25 cellular contexts compared by ENCODE assay signal in the genomic region with DNA sequence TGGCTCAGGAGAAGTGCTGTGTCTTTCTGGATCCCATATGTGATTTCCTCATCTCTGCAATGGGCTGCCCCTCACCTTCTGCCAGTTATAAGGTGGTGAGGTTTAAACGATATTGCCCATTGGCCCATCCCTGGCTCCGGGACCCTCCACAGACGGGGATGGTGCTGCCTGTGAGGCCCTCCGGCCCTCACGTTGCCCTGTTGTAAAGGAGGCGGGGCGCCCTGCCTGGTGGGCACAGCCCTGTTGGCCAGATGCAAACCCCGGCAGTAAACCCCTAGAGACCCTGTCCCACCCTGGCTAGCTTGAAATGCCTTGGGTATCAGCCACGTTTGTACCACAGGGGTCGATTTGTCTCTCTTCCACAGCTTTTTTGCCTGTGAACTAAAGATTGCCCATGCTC. TPM values are rescaled to one million over a fixed set of nuclear protein-coding genes. Genes with fewer than 3 reads are reported as not detected.
DNase-seq lines count a peak whose midpoint lies in the region; ATAC-seq, FAIRE-seq and TF ChIP-seq lines count a peak whose summit lies in the region.
"Had no signal": no experiment of that assay in that cellular context is flagged by ENCODE, and none has a peak within 500 bp of the region (broad histone marks: within the 10 kb centered on the region; RNA-seq: fewer than 3 reads in every experiment).

No MANE protein-coding gene starts in this region.

- H3K14ac ChIP-seq in H1 (ENCODE audit: insufficient read length) (no peak overlapping the region), neuronal stem cell (ENCODE audit: low read length) (peak overlapping the region; percentile 72)

- TF ChIP-seq CTCF in RWPE1 (conservative IDR thresholded peaks at IDR 0.05; ENCODE audit: low read depth) (no peak), H1 (IDR thresholded peaks at IDR 0.05; ENCODE audit: control extremely low read depth in 1 of 3, insufficient read depth in 1 of 3, low read depth in 1 of 3, low read length in 3 of 3) (no peak), spleen (IDR thresholded peaks at IDR 0.05 in 8 of 11, conservative IDR thresholded peaks at IDR 0.05 in 3 of 11) (no peak)
- TF ChIP-seq CTCF in CD8-positive, alpha-beta T cell (IDR thresholded peaks at IDR 0.05), result no peak

- H3K27ac ChIP-seq in RWPE1 (peak overlapping the region; percentile 39), H1 (ENCODE audit: low read depth, low read length) (no peak overlapping the region), neuronal stem cell (replicated peaks; ENCODE audit: low read length) (no peak overlapping the region), spleen (no peak overlapping the region)
- no peak overlapping the region for H3K27ac ChIP-seq in CD8-positive, alpha-beta T cell (ENCODE audit: low read depth, low read length)
- H3K27ac ChIP-seq: BLaER1 had no signal

- no peak overlapping the region for H3K4me3 ChIP-seq in H1 (ENCODE audit: extremely low read depth in 1 of 4, insufficient read depth in 2 of 4, low read depth in 3 of 4, low read length in 4 of 4)
- H3K4me3 ChIP-seq in neuronal stem cell (ENCODE audit: low read length in 2 of 2), result no peak overlapping the region
- no peak overlapping the region for H3K4me3 ChIP-seq in spleen
- no peak overlapping the region for H3K4me3 ChIP-seq in CD8-positive, alpha-beta T cell (ENCODE audit: low read depth, low read length)
- H3K4me3 ChIP-seq: BLaER1 had no signal

- intact Hi-C loops in spleen (cut with DNase I; ENCODE audit: low total_unique reads), result no loop called here
- intact Hi-C loops in CD8-positive, alpha-beta T cell (cut with DNase I, micrococcal nuclease), result no loop called here

- H3K27me3 Mint-ChIP-seq in CD8-positive, alpha-beta T cell (ENCODE audit: low read depth), result peaks cover 13% of the 10 kb centered on the region

- no peak overlapping the region for H3K56ac ChIP-seq in H1 (replicated peaks; ENCODE audit: insufficient read length, low read depth, low read length)

- CTCF ChIA-PET in RWPE1 (lab: Yijun Ruan, JAX), result interaction anchor here (1.0 kb wide), 1 partner anchor 47 kb away, joined by 5 read pairs; no protein-coding TSS in a partner anchor
- CTCF ChIA-PET in H1 (lab: Charles Lee; ENCODE audit: partially characterized antibody), result interaction anchor here (0.9 to 4.1 kb wide), 11 partner anchors 24 to 169 kb away, joined by 3 to 20 read pairs (median 4); no protein-coding TSS in a partner anchor
- CTCF ChIA-PET in CD8-positive, alpha-beta T cell (lab: Charles Lee), result no interaction called here

- no peak overlapping the region for H2BK120ac ChIP-seq in H1 (replicated peaks; ENCODE audit: low read depth, low read length)
- no peak overlapping the region for H2BK120ac ChIP-seq in neuronal stem cell (ENCODE audit: low read depth, low read length)

- H3K4me2 ChIP-seq in H1 (ENCODE audit: insufficient read depth in 1 of 2, low read depth in 2 of 2, low read length in 2 of 2) (no peak overlapping the region), neuronal stem cell (ENCODE audit: insufficient read depth, low read length, poor library complexity, severe bottlenecking) (no peak overlapping the region)
- H3K4me2 ChIP-seq: BLaER1 had no signal

- peak overlapping the region; percentile 46; the same call in 1 of the 2 replicates for H2BK15ac ChIP-seq in H1 (ENCODE audit: low read length)
- no peak overlapping the region for H2BK15ac ChIP-seq in neuronal stem cell (ENCODE audit: low read length)

- no peaks in the 10 kb centered on the region for H3K36me3 Mint-ChIP-seq in CD8-positive, alpha-beta T cell
- H3K36me3 Mint-ChIP-seq: CD14-positive monocyte; CD4-positive, alpha-beta memory T cell; CD4-positive, CD25-positive, alpha-beta regulatory T cell had no signal

- no peaks in the 10 kb centered on the region for H3K23me2 ChIP-seq in H1 (ENCODE audit: low read depth, low read length)

- H4K8ac ChIP-seq in H1 (ENCODE audit: extremely low read depth, insufficient read depth, low read length) (no peak overlapping the region), neuronal stem cell (ENCODE audit: low read depth, low read length) (no peak overlapping the region)

- H2AFZ ChIP-seq in H1 (ENCODE audit: low read length), result no peak overlapping the region
- no peak overlapping the region for H2AFZ ChIP-seq in neuronal stem cell (ENCODE audit: low read length)

- DNase-seq in RWPE1 (ENCODE audit: low spot score) (no peak), H1 (ENCODE audit: low read depth in 1 of 2, low spot score in 2 of 2) (no peak), neuronal stem cell (ENCODE audit: low spot score) (no peak), spleen (peak; percentile 56), NCI-H1048 (lab: John Stamatoyannopoulos, UW) (no peak), ecto neural progenitor cell (ENCODE audit: low spot score) (no peak)
- DNase-seq in CD8-positive, alpha-beta T cell, result no peak
- DNase-seq: 8988T; ACHN; BE2C; C1 segment of cervical spinal cord; Caco-2; Calu3; CD4-positive, alpha-beta memory T cell; CD4-positive, CD25-positive, alpha-beta regulatory T cell; DMS79 treated with DMSO at 0.1 percent for 48 hours; GF-D8 had no signal

- H3K4me1 Mint-ChIP-seq in CD8-positive, alpha-beta T cell (ENCODE audit: low read depth), result no peaks in the 10 kb centered on the region
- H3K4me1 Mint-ChIP-seq: CD14-positive monocyte; CD4-positive, alpha-beta memory T cell; CD4-positive, CD25-positive, alpha-beta regulatory T cell had no signal

- no peaks in the 10 kb centered on the region for H3K9me3 Mint-ChIP-seq in CD8-positive, alpha-beta T cell
- H3K9me3 Mint-ChIP-seq: CD14-positive monocyte; CD4-positive, alpha-beta memory T cell; CD4-positive, CD25-positive, alpha-beta regulatory T cell had no signal

- TF ChIP-seq POLR2A in H1 (IDR thresholded peaks at IDR 0.05; ENCODE audit: control extremely low read depth in 1 of 2, low read depth in 2 of 2, low read length in 2 of 2), result no peak
- no peak for TF ChIP-seq POLR2A in spleen (IDR thresholded peaks at IDR 0.05)

- H3K9ac ChIP-seq in H1 (replicated peaks in 1 of 4; ENCODE audit: extremely low read depth in 1 of 4, low read depth in 3 of 4, low read length in 3 of 4) (no peak overlapping the region), neuronal stem cell (ENCODE audit: low read depth, low read length, poor library complexity) (no peak overlapping the region)
- H3K9ac ChIP-seq: BLaER1 had no signal

- no peak for FAIRE-seq in H1 (lab: Jason Lieb, UNC)
- FAIRE-seq: A204.1, D721Med, G401.6, GM12891, GM19239 had no signal

- H3K27me3 ChIP-seq in H1 (replicated peaks in 1 of 4; ENCODE audit: control insufficient read depth in 3 of 4, extremely low read depth in 1 of 4, insufficient read depth in 3 of 4, low read length in 3 of 4), result no peaks in the 10 kb centered on the region; a peak in 1 of 7 replicates
- peaks cover 0 to 13% (median 0%) of the 10 kb centered on the region in 3 experiments for H3K27me3 ChIP-seq in neuronal stem cell (ENCODE audit: control insufficient read depth in 3 of 3, insufficient read depth in 3 of 3, low read depth in 1 of 3, low read length in 3 of 3)
- H3K27me3 ChIP-seq in spleen (replicated peaks in 1 of 7), result peaks cover 0 to 23% (median 2%) of the 10 kb centered on the region in 7 donors
- H3K27me3 ChIP-seq in CD8-positive, alpha-beta T cell (ENCODE audit: insufficient read depth, low read length), result no peaks in the 10 kb centered on the region
- H3K27me3 ChIP-seq: BE2C had no signal

- no peak for TF ChIP-seq EP300 in H1 (IDR thresholded peaks at IDR 0.05; ENCODE audit: borderline replicate concordance in 1 of 2, low read depth in 2 of 2, low read length in 2 of 2)

- H3K79me2 ChIP-seq in H1 (ENCODE audit: control insufficient read depth in 1 of 2, insufficient read depth in 2 of 2, low read length in 2 of 2), result no peaks in the 10 kb centered on the region; a peak in 1 of 4 replicates

- peaks cover 2% of the 10 kb centered on the region; the same call in 1 of the 2 replicates for H3K79me1 ChIP-seq in H1 (ENCODE audit: low read depth, low read length)
- peaks cover 6% of the 10 kb centered on the region for H3K79me1 ChIP-seq in neuronal stem cell (ENCODE audit: low read depth, low read length)

- no peak overlapping the region for H2BK5ac ChIP-seq in H1 (ENCODE audit: low read depth, low read length)
- H2BK5ac ChIP-seq in neuronal stem cell (ENCODE audit: low read length), result peak overlapping the region; percentile 33

- WGBS in H1 (ENCODE audit: extremely low coverage in 1 of 2, insufficient coverage in 1 of 2, insufficient read length in 1 of 2, insufficient replicate concordance in 2 of 2, low coverage in 1 of 2, low lambda C conversion rate in 2 of 2, missing lambda C conversion rate in 1 of 2), 2 experiments, result 86% methylated on average over 10 of the region's 10 CpGs; no CpG with 5 or more reads in 1 of the 2 experiments
- WGBS in neuronal stem cell (ENCODE audit: extremely low coverage in 2 of 2, insufficient read length in 2 of 2, insufficient replicate concordance in 1 of 2), 2 donors, result no CpG with 5 or more reads among the region's 10 CpGs
- 61 to 84% (median 74%) methylated on average over 9 to 10 of the region's 10 CpGs for WGBS in spleen, 5 donors

- H2BK20ac ChIP-seq in H1 (ENCODE audit: low read length), result peak overlapping the region; percentile 48; the same call in 1 of the 2 replicates

- H2BK12ac ChIP-seq in H1 (ENCODE audit: low read depth, low read length) (no peak overlapping the region), neuronal stem cell (ENCODE audit: low read length) (no peak overlapping the region)

- H2AK5ac ChIP-seq in H1 (ENCODE audit: low read depth, low read length) (no peak overlapping the region), neuronal stem cell (ENCODE audit: low read depth, low read length) (peak overlapping the region; percentile 72)

- H3K36me3 ChIP-seq in H1 (ENCODE audit: control insufficient read depth in 2 of 4, insufficient read depth in 4 of 4, low read length in 3 of 4), result no peaks in the 10 kb centered on the region; a peak in 2 of 8 replicates
- H3K36me3 ChIP-seq in neuronal stem cell (replicated peaks in 1 of 2; ENCODE audit: control insufficient read depth in 2 of 2, insufficient read depth in 2 of 2, low read length in 2 of 2), result no peaks in the 10 kb centered on the region
- no peaks in the 10 kb centered on the region for H3K36me3 ChIP-seq in spleen
- no peaks in the 10 kb centered on the region for H3K36me3 ChIP-seq in CD8-positive, alpha-beta T cell (ENCODE audit: insufficient read depth, low read length)
- H3K36me3 ChIP-seq: BE2C, BLaER1 had no signal

- H4K91ac ChIP-seq in H1 (replicated peaks; ENCODE audit: insufficient read length, low read length) (peak overlapping the region; percentile 17), neuronal stem cell (ENCODE audit: low read depth, low read length, poor library complexity) (no peak overlapping the region)

- POLR2A ChIA-PET in RWPE1 (lab: Yijun Ruan, JAX; ENCODE audit: low non-redundant PET), result no interaction called here
- POLR2A ChIA-PET in H1 (lab: Charles Lee; ENCODE audit: partially characterized antibody), result no interaction called here
- POLR2A ChIA-PET in CD8-positive, alpha-beta T cell (lab: Charles Lee), result no interaction called here

- ATAC-seq in CD8-positive, alpha-beta T cell, result no peak
- ATAC-seq in HG02610 (IDR thresholded peaks at IDR 0.05; ENCODE audit: unreplicated experiment), result no peak

- H3K4me1 ChIP-seq in H1 (replicated peaks in 1 of 4; ENCODE audit: control insufficient read depth in 3 of 4, insufficient read depth in 4 of 4, low read length in 3 of 4) (peaks cover 0 to 11% (median 4%) of the 10 kb centered on the region in 4 experiments; a peak in 6 of 7 replicates), neuronal stem cell (ENCODE audit: control insufficient read depth in 2 of 2, insufficient read depth in 1 of 2, low read depth in 1 of 2, low read length in 2 of 2) (peaks cover 0 to 14% of the 10 kb centered on the region in 2 donors), spleen (no peaks in the 10 kb centered on the region)
- no peaks in the 10 kb centered on the region for H3K4me1 ChIP-seq in CD8-positive, alpha-beta T cell (ENCODE audit: insufficient read depth, low read length)
- H3K4me1 ChIP-seq: BE2C, Caco-2 had no signal

- no peak overlapping the region for H4K5ac ChIP-seq in H1 (ENCODE audit: insufficient read length, low read depth, low read length)

- TF ChIP-seq RAD21 in H1 (IDR thresholded peaks at IDR 0.05 in 1 of 2, conservative IDR thresholded peaks at IDR 0.05 in 1 of 2; ENCODE audit: low read depth in 2 of 2, low read length in 2 of 2), result no peak

- H3K27ac Mint-ChIP-seq in CD8-positive, alpha-beta T cell, result no peak overlapping the region
- H3K27ac Mint-ChIP-seq: CD14-positive monocyte; CD4-positive, alpha-beta memory T cell; CD4-positive, CD25-positive, alpha-beta regulatory T cell had no signal

- H4K20me1 ChIP-seq in H1 (replicated peaks in 1 of 2; ENCODE audit: control insufficient read depth in 1 of 2, insufficient read depth in 2 of 2, low read length in 2 of 2), result peaks cover 0 to 12% of the 10 kb centered on the region in 2 experiments
- H4K20me1 ChIP-seq: BLaER1 had no signal

- H3K4ac ChIP-seq in H1 (replicated peaks; ENCODE audit: insufficient read length, low read depth, low read length) (peak overlapping the region; percentile 62), neuronal stem cell (ENCODE audit: low read length) (no peak overlapping the region)

- H3K18ac ChIP-seq in H1 (ENCODE audit: extremely low read depth, low read length), result no peak overlapping the region
- H3K18ac ChIP-seq in neuronal stem cell (ENCODE audit: low read length), result peak overlapping the region; percentile 62

- H3K4me3 Mint-ChIP-seq in CD8-positive, alpha-beta T cell, result no peak overlapping the region
- H3K4me3 Mint-ChIP-seq: CD14-positive monocyte; CD4-positive, alpha-beta memory T cell; CD4-positive, CD25-positive, alpha-beta regulatory T cell had no signal

- H3K23ac ChIP-seq in H1 (ENCODE audit: insufficient read length) (no peak overlapping the region), neuronal stem cell (ENCODE audit: low read depth, low read length, poor library complexity) (no peak overlapping the region)

- no peaks in the 10 kb centered on the region for H3K9me3 ChIP-seq in H1 (ENCODE audit: insufficient read depth in 2 of 2, low read depth in 1 of 2, low read length in 1 of 2)
- H3K9me3 ChIP-seq in neuronal stem cell (replicated peaks in 1 of 2; ENCODE audit: control insufficient read depth in 2 of 2, insufficient read depth in 1 of 2, low read depth in 1 of 2, low read length in 2 of 2), result no peaks in the 10 kb centered on the region
- H3K9me3 ChIP-seq in spleen, result no peaks in the 10 kb centered on the region
- no peaks in the 10 kb centered on the region for H3K9me3 ChIP-seq in CD8-positive, alpha-beta T cell (ENCODE audit: low read length)
- H3K9me3 ChIP-seq: BE2C, BLaER1, Caco-2 had no signal

RNA-seq across cellular contexts. Expression of a gene that starts 7.4 kb away (rescaled TPM):
- total RNA-seq in H1 (2021; fragmentation: NEBNext Ultra II Directional; extraction: Animal tissue kit (Norgen Biotek cat#: 25700)), result 13.3 and 14.6 TPM in 2 replicates
- 10.6 and 14.5 TPM in 2 replicates for polyA plus RNA-seq in H1 (2011; rRNA removed)
- polyA plus RNA-seq in H1 (2011; cell fraction: cytosol; rRNA removed), result 11.0 TPM
- polyA plus RNA-seq in H1 (2011; cell fraction: nucleus; rRNA removed), result 54.4 TPM
- 10.6 to 16.4 TPM (median 15.6 TPM) in 4 replicates for polyA plus RNA-seq in H1 (2012, experiment 1 of 2)
- polyA plus RNA-seq in H1 (2012, experiment 2 of 2), result 9.9 TPM
- 12.9 TPM for polyA plus RNA-seq in H1 (2013, experiment 1 of 2)
- 10.7 TPM for polyA plus RNA-seq in H1 (2013, experiment 2 of 2)
- polyA minus RNA-seq in H1 (2011; rRNA and poly(A)+ RNA removed), result 13.4 and 18.2 TPM in 2 replicates
- 8.7 TPM for polyA minus RNA-seq in H1 (2011; cell fraction: cytosol; rRNA and poly(A)+ RNA removed)
- polyA minus RNA-seq in H1 (2011; cell fraction: nucleus; rRNA and poly(A)+ RNA removed), result 21.4 TPM
- 38.1 TPM for polyA plus RNA-seq in neuronal stem cell (2013, experiment 1 of 2)
- 36.3 TPM for polyA plus RNA-seq in neuronal stem cell (2013, experiment 2 of 2)
- under 1 TPM in 5 of 7 donors, not detected in 2; 0.30 to 0.88 (median 0.43) TPM for total RNA-seq in spleen
- polyA plus RNA-seq in spleen, result under 1 TPM; 0.19 to 0.52 (median 0.50) TPM
- 1 to 10 TPM; 4.6 to 5.5 TPM for total RNA-seq in CD8-positive, alpha-beta T cell
- polyA plus RNA-seq: CD14-positive monocyte had no signal
